ENCODE assay signal across 9 cellular contexts in genomic region chr2:233061591-233062446, GRCh38. TPM values are rescaled to one million over a fixed set of nuclear protein-coding genes. Genes with fewer than 3 reads are reported as not detected.
DNase-seq lines count a peak whose midpoint lies in the region; ATAC-seq, FAIRE-seq and TF ChIP-seq lines count a peak whose summit lies in the region.
"Had no signal": no experiment of that assay in that cellular context is flagged by ENCODE, and none has a peak within 500 bp of the region (broad histone marks: within the 10 kb centered on the region; RNA-seq: fewer than 3 reads in every experiment).

No MANE protein-coding gene starts in this region.

- DNase-seq in Ammon's horn (ENCODE audit: low spot score): peak; percentile 71
- peak; percentile 59 for DNase-seq in activated naive CD8-positive, alpha-beta T cell treated with anti-CD3 and anti-CD28 coated beads, Interleukin-2, amount 50 U/mL, for 24 hours
- peak; percentile 88 for DNase-seq in HepG2 (ENCODE audit: low spot score)
- peak; percentile 10 to 24 for DNase-seq in thyroid gland

- POLR2A ChIA-PET in HepG2 (lab: Yijun Ruan, JAX): interaction anchor here (0.6 to 4.0 kb wide), 8 partner anchors 24 to 206 kb away, joined by 3 to 40 read pairs (median 7); partner anchors contain the start of genes ATG16L1 and NGEF

- no TSS peak for BruUV-seq in HepG2 (replicated peaks; lab: Mats Ljungman, UMichigan)

- TF ChIP-seq CTCF in Loucy (conservative IDR thresholded peaks at IDR 0.05; ENCODE audit: low read length) (peak; percentile 66), HepG2 (CRISPR knock-in tag; IDR thresholded peaks at IDR 0.05) (peak; percentile 76), thyroid gland (IDR thresholded peaks at IDR 0.05) (no peak)

- H3K4me3 Mint-ChIP-seq in activated naive CD8-positive, alpha-beta T cell treated with anti-CD3 and anti-CD28 coated beads, Interleukin-2, amount 50 U/mL, for 24 hours: peak overlapping the region; percentile 94

- no peaks in the 10 kb centered on the region for H3K27me3 Mint-ChIP-seq in activated naive CD8-positive, alpha-beta T cell treated with anti-CD3 and anti-CD28 coated beads, Interleukin-2, amount 50 U/mL, for 24 hours

- H3K4me3 ChIP-seq in Loucy (ENCODE audit: low read length, poor library complexity, severe bottlenecking) (peak overlapping the region; percentile 99), HepG2 (replicated peaks in 1 of 3; ENCODE audit: insufficient read depth in 1 of 3, low read depth in 2 of 3, low read length in 3 of 3) (peak overlapping the region; percentile 66 to 87 (median 80)), thyroid gland (replicated peaks in 1 of 3) (no peak overlapping the region)

- peak; percentile 69 for TF ChIP-seq RAD21 in HepG2 (CRISPR knock-in tag; IDR thresholded peaks at IDR 0.05)

- in situ Hi-C loops in HepG2 (cut with HindIII; ENCODE audit: extremely low pct_ligation_motif_present, low pct_unique_long_range_greater_than_20kb): no loop called here

- ATAC-seq in GM19025 (IDR thresholded peaks at IDR 0.05; ENCODE audit: low read depth, unreplicated experiment): peak; percentile 32
- ATAC-seq in activated naive CD8-positive, alpha-beta T cell treated with anti-CD3 and anti-CD28 coated beads, Interleukin-2, amount 50 U/mL, for 24 hours: peak; percentile 66
- ATAC-seq in HepG2: peak; percentile 76
- no peak for ATAC-seq in HG02885 (IDR thresholded peaks at IDR 0.05; ENCODE audit: poor library complexity, unreplicated experiment)
- ATAC-seq in HG02884 (IDR thresholded peaks at IDR 0.05; ENCODE audit: unreplicated experiment): no peak

- H3K27ac Mint-ChIP-seq in activated naive CD8-positive, alpha-beta T cell treated with anti-CD3 and anti-CD28 coated beads, Interleukin-2, amount 50 U/mL, for 24 hours: peak overlapping the region; percentile 99

- H3K9ac ChIP-seq in Loucy (ENCODE audit: low read depth, low read length, poor library complexity, severe bottlenecking) (peak overlapping the region; percentile 98), HepG2 (ENCODE audit: insufficient read depth, low read depth, low read length) (peak overlapping the region; percentile 72)

- H3K4me1 ChIP-seq in Loucy (ENCODE audit: insufficient read depth, low read length, poor library complexity, severe bottlenecking) (peaks cover 48% of the 10 kb centered on the region), HepG2 (ENCODE audit: insufficient read depth, low read length) (peaks cover 78% of the 10 kb centered on the region), thyroid gland (peaks cover 0 to 4% of the 10 kb centered on the region in 2 donors)

- H2AFZ ChIP-seq in Loucy (ENCODE audit: low read length) (no peak overlapping the region), HepG2 (ENCODE audit: low read length) (no peak overlapping the region)

- H3K27me3 ChIP-seq in Loucy (ENCODE audit: insufficient read depth, low read length, poor library complexity, severe bottlenecking): no peaks in the 10 kb centered on the region
- H3K27me3 ChIP-seq in HepG2 (ENCODE audit: control insufficient read depth in 1 of 2, insufficient read depth in 2 of 2, low read length in 2 of 2): no peaks in the 10 kb centered on the region; a peak in 1 of 5 replicates
- no peaks in the 10 kb centered on the region for H3K27me3 ChIP-seq in thyroid gland

- H3K9me3 ChIP-seq in Loucy (ENCODE audit: insufficient read depth, low read depth, low read length) (no peaks in the 10 kb centered on the region), HepG2 (ENCODE audit: low read length) (no peaks in the 10 kb centered on the region), thyroid gland (no peaks in the 10 kb centered on the region)

- no peaks in the 10 kb centered on the region for H3K9me2 ChIP-seq in Loucy (replicated peaks; ENCODE audit: low read depth, low read length)

- TF ChIP-seq POLR2A in HepG2 (IDR thresholded peaks at IDR 0.05; ENCODE audit: insufficient read depth in 1 of 2, low read depth in 2 of 2, low read length in 2 of 2) (peak in 1 of 2 experiments; percentile 66; a peak in 2 of 4 replicates), thyroid gland (IDR thresholded peaks at IDR 0.05) (no peak)

- peaks cover 64% of the 10 kb centered on the region for H3K79me2 ChIP-seq in Loucy (ENCODE audit: insufficient read depth, low read length)
- no peaks in the 10 kb centered on the region for H3K79me2 ChIP-seq in HepG2 (ENCODE audit: insufficient read depth, low read length)

- peak overlapping the region; percentile 82 for H3K27ac ChIP-seq in HepG2 (ENCODE audit: extremely low read length, insufficient read depth, low read length)
- peak overlapping the region in 1 of 3 donors; percentile 74 for H3K27ac ChIP-seq in thyroid gland

- no peaks in the 10 kb centered on the region for H3K9me3 Mint-ChIP-seq in activated naive CD8-positive, alpha-beta T cell treated with anti-CD3 and anti-CD28 coated beads, Interleukin-2, amount 50 U/mL, for 24 hours

- intact Hi-C loops in HepG2 (cut with micrococcal nuclease; ENCODE audit: unreplicated experiment) (loop anchor here (2.0 to 5.0 kb wide), 3 partner anchors 49 to 205 kb away; partner anchors contain the start of gene NGEF), thyroid gland (cut with DNase I) (no loop called here)

- H3F3A ChIP-seq in Loucy (ENCODE audit: low read depth): no peaks in the 10 kb centered on the region

- H3K36me3 ChIP-seq in Loucy (ENCODE audit: insufficient read depth, low read length) (peaks cover 6% of the 10 kb centered on the region; the same call in 1 of the 2 replicates), HepG2 (replicated peaks in 1 of 2; ENCODE audit: control insufficient read depth in 1 of 2, insufficient read depth in 2 of 2, low read length in 2 of 2) (no peaks in the 10 kb centered on the region), thyroid gland (no peaks in the 10 kb centered on the region)

- H3K4me1 Mint-ChIP-seq in activated naive CD8-positive, alpha-beta T cell treated with anti-CD3 and anti-CD28 coated beads, Interleukin-2, amount 50 U/mL, for 24 hours: peaks cover 59% of the 10 kb centered on the region

- peaks cover 4% of the 10 kb centered on the region for H3K36me3 Mint-ChIP-seq in activated naive CD8-positive, alpha-beta T cell treated with anti-CD3 and anti-CD28 coated beads, Interleukin-2, amount 50 U/mL, for 24 hours (ENCODE audit: low read depth)

- TF ChIP-seq EP300 in HepG2 (IDR thresholded peaks at IDR 0.05; ENCODE audit: low read depth in 2 of 2, low read length in 2 of 2): peak; percentile 19 to 30; a peak in 1 of 4 replicates
- TF ChIP-seq EP300 in HepG2 (CRISPR knock-in tag; IDR thresholded peaks at IDR 0.05; ENCODE audit: borderline replicate concordance): no peak

- FAIRE-seq in HepG2 (lab: Jason Lieb, UNC): peak; percentile 91
- FAIRE-seq: colon had no signal

- CTCF ChIA-PET in HepG2 (lab: Yijun Ruan, JAX; ENCODE audit: low intra/inter-chr PET ratio, low total read pairs): no interaction called here

- H4K20me1 ChIP-seq in Loucy (ENCODE audit: insufficient read depth, low read length, poor library complexity, severe bottlenecking): peaks cover 58% of the 10 kb centered on the region
- 0 out of 2 replicates have a peak, but pooled peaks cover 3% of the 10 kb centered on the region for H4K20me1 ChIP-seq in HepG2 (ENCODE audit: insufficient read depth, low read length)

- 0% methylated on average over 10 of the region's 12 CpGs for WGBS in HepG2 (ENCODE audit: low lambda C conversion rate)
- WGBS in thyroid gland, 2 donors: 51 to 63% methylated on average over 4 to 11 of the region's 12 CpGs

- H3K4me2 ChIP-seq in Loucy (ENCODE audit: low read depth, low read length, poor library complexity, severe bottlenecking) (peak overlapping the region; percentile 94), HepG2 (ENCODE audit: low read depth, low read length) (peak overlapping the region; percentile 97)

RNA-seq across cellular contexts. Expression of gene INPP5D, which starts 1.7 kb away (rescaled TPM):
- total RNA-seq in HepG2 (2016; rRNA removed; fragmentation: Illumina TruSeq; extraction: Trizol) (17.7 and 18.0 TPM in 2 replicates), thyroid gland (10 to 100 TPM in 2 of 4 donors, 1 to 10 TPM in 2; 7.1 to 13.4 (median 10.5) TPM)
- total RNA-seq in HepG2 (2016; cell fraction: cytosol; rRNA removed; fragmentation: Illumina TruSeq; extraction: Trizol; ENCODE audit: low read depth): 4.6 and 5.5 TPM in 2 replicates
- 15.5 and 19.4 TPM in 2 replicates for total RNA-seq in HepG2 (2016; cell fraction: insoluble cytoplasmic fraction; rRNA removed; fragmentation: Illumina TruSeq; extraction: Trizol)
- 12.4 TPM in 2 replicates for total RNA-seq in HepG2 (2016; cell fraction: membrane; rRNA removed; fragmentation: Illumina TruSeq; extraction: Trizol)
- total RNA-seq in HepG2 (2016; cell fraction: nucleus; rRNA removed; fragmentation: Illumina TruSeq; extraction: Trizol): 15.5 and 17.7 TPM in 2 replicates
- 16.1 and 16.7 TPM in 2 replicates for polyA plus RNA-seq in HepG2 (2011; rRNA removed)
- 7.7 and 8.6 TPM in 2 replicates for polyA plus RNA-seq in HepG2 (2011; cell fraction: cytosol; rRNA removed)
- polyA plus RNA-seq in HepG2 (2011; cell fraction: nucleus; rRNA removed): 55.2 and 72.1 TPM in 2 replicates
- 36.4 and 42.1 TPM in 2 replicates for polyA plus RNA-seq in HepG2 (2012)
- 2.5 and 2.6 TPM in 2 replicates for polyA plus RNA-seq in HepG2 (2016; cell fraction: cytosol; fragmentation: Illumina TruSeq; extraction: Trizol; ENCODE audit: low read depth)
- polyA plus RNA-seq in HepG2 (2016; cell fraction: insoluble cytoplasmic fraction; fragmentation: Illumina TruSeq; extraction: Trizol; ENCODE audit: low read depth): 16.3 and 21.7 TPM in 2 replicates
- 8.3 and 8.6 TPM in 2 replicates for polyA plus RNA-seq in HepG2 (2016; cell fraction: membrane; fragmentation: Illumina TruSeq; extraction: Trizol; ENCODE audit: low read depth)
- 28.7 and 30.7 TPM in 2 replicates for polyA plus RNA-seq in HepG2 (2016; cell fraction: nucleus; fragmentation: Illumina TruSeq; extraction: Trizol; ENCODE audit: insufficient read depth, low read depth)
- 0.09 and 29.9 TPM in 2 replicates for polyA minus RNA-seq in HepG2 (2011; rRNA and poly(A)+ RNA removed; ENCODE audit: low replicate concordance)
- 15.4 and 25.3 TPM in 2 replicates for polyA minus RNA-seq in HepG2 (2011; cell fraction: cytosol; rRNA and poly(A)+ RNA removed)
- polyA minus RNA-seq in HepG2 (2011; cell fraction: nucleus; rRNA and poly(A)+ RNA removed): 36.4 and 40.5 TPM in 2 replicates

RNA-seq across cellular contexts. Expression of gene NEU2, which starts 29.3 kb away (rescaled TPM):
- total RNA-seq in HepG2 (2016; rRNA removed; fragmentation: Illumina TruSeq; extraction: Trizol) (not detected in 2 replicates), thyroid gland (not detected)
- total RNA-seq in HepG2 (2016; cell fraction: cytosol; rRNA removed; fragmentation: Illumina TruSeq; extraction: Trizol; ENCODE audit: low read depth): not detected in 2 replicates
- total RNA-seq in HepG2 (2016; cell fraction: insoluble cytoplasmic fraction; rRNA removed; fragmentation: Illumina TruSeq; extraction: Trizol): not detected in 2 replicates
- total RNA-seq in HepG2 (2016; cell fraction: membrane; rRNA removed; fragmentation: Illumina TruSeq; extraction: Trizol): not detected in 2 replicates
- total RNA-seq in HepG2 (2016; cell fraction: nucleus; rRNA removed; fragmentation: Illumina TruSeq; extraction: Trizol): not detected in 2 replicates
- not detected in 2 replicates for polyA plus RNA-seq in HepG2 (2011; rRNA removed)
- polyA plus RNA-seq in HepG2 (2011; cell fraction: cytosol; rRNA removed): not detected in 2 replicates
- polyA plus RNA-seq in HepG2 (2011; cell fraction: nucleus; rRNA removed): not detected in 2 replicates
- polyA plus RNA-seq in HepG2 (2012): not detected in 2 replicates
- polyA plus RNA-seq in HepG2 (2016; cell fraction: cytosol; fragmentation: Illumina TruSeq; extraction: Trizol; ENCODE audit: low read depth): not detected in 2 replicates
- not detected in 2 replicates for polyA plus RNA-seq in HepG2 (2016; cell fraction: insoluble cytoplasmic fraction; fragmentation: Illumina TruSeq; extraction: Trizol; ENCODE audit: low read depth)
- not detected in 2 replicates for polyA plus RNA-seq in HepG2 (2016; cell fraction: membrane; fragmentation: Illumina TruSeq; extraction: Trizol; ENCODE audit: low read depth)
- polyA plus RNA-seq in HepG2 (2016; cell fraction: nucleus; fragmentation: Illumina TruSeq; extraction: Trizol; ENCODE audit: insufficient read depth, low read depth): not detected in 2 replicates
- not detected in 2 replicates for polyA minus RNA-seq in HepG2 (2011; rRNA and poly(A)+ RNA removed; ENCODE audit: low replicate concordance)
- polyA minus RNA-seq in HepG2 (2011; cell fraction: cytosol; rRNA and poly(A)+ RNA removed): not detected in 2 replicates
- not detected in 2 replicates for polyA minus RNA-seq in HepG2 (2011; cell fraction: nucleus; rRNA and poly(A)+ RNA removed)

RNA-seq across cellular contexts. Expression of gene NGEF, which starts 48.8 kb away (rescaled TPM):
- total RNA-seq in HepG2 (2016; rRNA removed; fragmentation: Illumina TruSeq; extraction: Trizol) (11.8 and 14.4 TPM in 2 replicates), thyroid gland (1 to 10 TPM in 1 of 4 donors, under 1 TPM in 1, not detected in 2; 0.11 to 2.1 TPM)
- total RNA-seq in HepG2 (2016; cell fraction: cytosol; rRNA removed; fragmentation: Illumina TruSeq; extraction: Trizol; ENCODE audit: low read depth): 3.2 and 3.9 TPM in 2 replicates
- total RNA-seq in HepG2 (2016; cell fraction: insoluble cytoplasmic fraction; rRNA removed; fragmentation: Illumina TruSeq; extraction: Trizol): 10.9 and 16.2 TPM in 2 replicates
- 5.7 and 5.8 TPM in 2 replicates for total RNA-seq in HepG2 (2016; cell fraction: membrane; rRNA removed; fragmentation: Illumina TruSeq; extraction: Trizol)
- total RNA-seq in HepG2 (2016; cell fraction: nucleus; rRNA removed; fragmentation: Illumina TruSeq; extraction: Trizol): 16.5 and 17.9 TPM in 2 replicates
- 36.9 and 40.7 TPM in 2 replicates for polyA plus RNA-seq in HepG2 (2011; rRNA removed)
- polyA plus RNA-seq in HepG2 (2011; cell fraction: cytosol; rRNA removed): 12.8 and 15.9 TPM in 2 replicates
- 96.4 and 108 TPM in 2 replicates for polyA plus RNA-seq in HepG2 (2011; cell fraction: nucleus; rRNA removed)
- 22.1 and 22.9 TPM in 2 replicates for polyA plus RNA-seq in HepG2 (2012)
- polyA plus RNA-seq in HepG2 (2016; cell fraction: cytosol; fragmentation: Illumina TruSeq; extraction: Trizol; ENCODE audit: low read depth): 1.4 TPM in 2 replicates
- polyA plus RNA-seq in HepG2 (2016; cell fraction: insoluble cytoplasmic fraction; fragmentation: Illumina TruSeq; extraction: Trizol; ENCODE audit: low read depth): 9.8 and 12.7 TPM in 2 replicates
- 2.8 and 3.2 TPM in 2 replicates for polyA plus RNA-seq in HepG2 (2016; cell fraction: membrane; fragmentation: Illumina TruSeq; extraction: Trizol; ENCODE audit: low read depth)
- polyA plus RNA-seq in HepG2 (2016; cell fraction: nucleus; fragmentation: Illumina TruSeq; extraction: Trizol; ENCODE audit: insufficient read depth, low read depth): 29.2 and 34.3 TPM in 2 replicates
- 0.44 and 113 TPM in 2 replicates for polyA minus RNA-seq in HepG2 (2011; rRNA and poly(A)+ RNA removed; ENCODE audit: low replicate concordance)
- polyA minus RNA-seq in HepG2 (2011; cell fraction: cytosol; rRNA and poly(A)+ RNA removed): 17.7 and 20.2 TPM in 2 replicates
- 26.9 and 31.6 TPM in 2 replicates for polyA minus RNA-seq in HepG2 (2011; cell fraction: nucleus; rRNA and poly(A)+ RNA removed)

Comparison
In these comparisons a context has a peak if more than half of its experiments do, and no peak if none do; other contexts are left out.
1. DNase-seq: peak in every context shown above with its lines; median percentile 88 in HepG2; 71 in Ammon's horn; 59 in activated naive CD8-positive, alpha-beta T cell treated with anti-CD3 and anti-CD28 coated beads, Interleukin-2, amount 50 U/mL, for 24 hours; 17 in thyroid gland.
2. ATAC-seq: peak in GM19025 (single experiment), activated naive CD8-positive, alpha-beta T cell treated with anti-CD3 and anti-CD28 coated beads, Interleukin-2, amount 50 U/mL, for 24 hours (single experiment) and HepG2 (single experiment); none in HG02885 (single experiment) and HG02884 (single experiment).
3. H3K4me3 ChIP-seq: peak in Loucy (single experiment) and HepG2 (3 of 3); none in thyroid gland (0 of 3).
4. CTCF ChIP-seq: peak in Loucy (single experiment) and HepG2 (single experiment); none in thyroid gland (0 of 6).